ENCODE assay signal across 8 cellular contexts in the genomic region with DNA sequence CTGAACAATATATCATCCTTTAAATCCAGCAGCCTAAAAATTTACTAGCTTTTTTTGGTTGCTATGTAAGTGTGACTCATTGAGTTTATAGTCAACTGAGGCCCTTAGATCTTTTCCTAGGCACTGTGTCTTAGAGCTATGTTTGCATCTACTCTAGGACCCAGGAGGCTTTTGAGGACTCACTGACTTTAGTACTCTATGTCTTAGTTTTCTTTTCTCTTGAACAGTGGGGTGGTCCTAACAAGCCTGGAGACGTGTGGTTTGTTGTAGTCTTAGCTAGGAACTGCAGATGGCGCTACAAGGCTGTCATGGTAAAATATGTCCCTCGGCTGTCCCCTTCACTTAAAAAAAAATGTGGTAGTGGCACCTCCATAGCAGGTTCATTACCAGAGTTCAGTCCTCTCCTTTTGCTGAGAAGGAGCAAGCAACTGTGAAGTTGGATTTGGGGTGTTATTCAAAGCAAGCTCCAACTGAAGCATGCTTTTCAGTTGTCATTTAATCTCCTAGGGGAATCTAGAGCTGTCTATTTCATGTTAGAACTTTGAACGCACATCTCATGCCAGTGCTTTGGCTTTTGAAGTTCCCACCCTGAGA. TPM values are rescaled to one million over a fixed set of nuclear protein-coding genes. Genes with fewer than 3 reads are reported as not detected.
DNase-seq lines count a peak whose midpoint lies in the region; ATAC-seq and TF ChIP-seq lines count a peak whose summit lies in the region.
"Had no signal": no experiment of that assay in that cellular context is flagged by ENCODE, and none has a peak within 500 bp of the region (broad histone marks: within the 10 kb centered on the region; RNA-seq: fewer than 3 reads in every experiment).

No MANE protein-coding gene starts in this region.

- TF ChIP-seq CTCF in nephron progenitor cell (IDR thresholded peaks at IDR 0.05), result peak; percentile 77

- peaks cover 21% of the 10 kb centered on the region for H3K27me3 Mint-ChIP-seq in activated CD4-positive, alpha-beta memory T cell treated with anti-CD3 and anti-CD28 coated beads for 36 hours
- peaks cover 58% of the 10 kb centered on the region for H3K27me3 Mint-ChIP-seq in nephron progenitor cell (ENCODE audit: low read depth, poor library complexity)

- H3K4me3 Mint-ChIP-seq in activated CD4-positive, alpha-beta memory T cell treated with anti-CD3 and anti-CD28 coated beads for 36 hours, result no peak overlapping the region
- H3K4me3 Mint-ChIP-seq in nephron progenitor cell, result no peak overlapping the region
- H3K4me3 Mint-ChIP-seq: activated naive CD8-positive, alpha-beta T cell had no signal

- CTCF ChIA-PET in activated CD4-positive, alpha-beta memory T cell treated with anti-CD3 and anti-CD28 coated beads for 36 hours (lab: Charles Lee), result interaction anchor here (0.6 to 11.5 kb wide), 65 partner anchors 8 to 1160 kb away, joined by 3 to 428 read pairs (median 5); partner anchors contain the start of genes DNAJC22, FAIM2, KCNH3 and PRPF40B

- H3K9me3 Mint-ChIP-seq in activated CD4-positive, alpha-beta memory T cell treated with anti-CD3 and anti-CD28 coated beads for 36 hours, result no peaks in the 10 kb centered on the region
- H3K9me3 Mint-ChIP-seq in nephron progenitor cell, result no peaks in the 10 kb centered on the region

- DNase-seq in GM03348 (ENCODE audit: low spot score) (peak; percentile 57), HK-2 (ENCODE audit: unreplicated experiment) (peak; percentile 44), NCI-H69 (lab: John Stamatoyannopoulos, UW) (peak; percentile 82), fibroblast of gingiva (ENCODE audit: low read depth) (peak; percentile 49), nephron progenitor cell (peak; percentile 52)
- peak; percentile 69 for DNase-seq in activated CD4-positive, alpha-beta memory T cell treated with anti-CD3 and anti-CD28 coated beads for 36 hours

- POLR2A ChIA-PET in activated CD4-positive, alpha-beta memory T cell treated with anti-CD3 and anti-CD28 coated beads for 36 hours (lab: Charles Lee), result interaction anchor here (0.8 to 1.6 kb wide), 3 partner anchors 8 to 155 kb away, joined by 3 to 14 read pairs (median 5); partner anchors contain the start of gene SPATS2

- no peaks in the 10 kb centered on the region for H3K36me3 Mint-ChIP-seq in activated CD4-positive, alpha-beta memory T cell treated with anti-CD3 and anti-CD28 coated beads for 36 hours
- no peaks in the 10 kb centered on the region for H3K36me3 Mint-ChIP-seq in nephron progenitor cell (ENCODE audit: low read depth)
- H3K36me3 Mint-ChIP-seq: activated naive CD8-positive, alpha-beta T cell had no signal

- ATAC-seq in GM18519 (IDR thresholded peaks at IDR 0.05; ENCODE audit: low FRiP score, unreplicated experiment), result no peak

- peaks cover 5% of the 10 kb centered on the region for H3K4me1 Mint-ChIP-seq in activated CD4-positive, alpha-beta memory T cell treated with anti-CD3 and anti-CD28 coated beads for 36 hours (ENCODE audit: low read depth)
- H3K4me1 Mint-ChIP-seq in nephron progenitor cell, result peaks cover 14% of the 10 kb centered on the region

- intact Hi-C loops in activated CD4-positive, alpha-beta memory T cell treated with anti-CD3 and anti-CD28 coated beads for 36 hours (cut with micrococcal nuclease), result loop anchor here (1.0 to 5.0 kb wide), 3 partner anchors 156 to 349 kb away; partner anchors contain the start of gene FMNL3

- no peak overlapping the region for H3K27ac Mint-ChIP-seq in activated CD4-positive, alpha-beta memory T cell treated with anti-CD3 and anti-CD28 coated beads for 36 hours
- H3K27ac Mint-ChIP-seq in nephron progenitor cell, result no peak overlapping the region

RNA-seq across cellular contexts. Expression of gene SPATS2, which starts 8.6 kb away (rescaled TPM):
- total RNA-seq in activated CD4-positive, alpha-beta memory T cell treated with anti-CD3 and anti-CD28 coated beads for 36 hours, result 10 to 100 TPM in 1 of 2 experiments, 1 to 10 TPM in 1; 9.7 to 12.9 TPM

RNA-seq across cellular contexts. Expression of gene DNAJC22, which starts 12.0 kb away (rescaled TPM):
- under 1 TPM in 1 of 2 experiments, not detected in 1; 0.10 TPM for total RNA-seq in activated CD4-positive, alpha-beta memory T cell treated with anti-CD3 and anti-CD28 coated beads for 36 hours

RNA-seq across cellular contexts. Expression of gene C1QL4, which starts 21.7 kb away (rescaled TPM):
- not detected for total RNA-seq in activated CD4-positive, alpha-beta memory T cell treated with anti-CD3 and anti-CD28 coated beads for 36 hours

RNA-seq across cellular contexts. Expression of gene TROAP, which starts 35.6 kb away (rescaled TPM):
- 10 to 100 TPM; 57.7 to 64.9 TPM for total RNA-seq in activated CD4-positive, alpha-beta memory T cell treated with anti-CD3 and anti-CD28 coated beads for 36 hours
